11 cellular contexts compared by ENCODE assay signal in genomic region chr19:3430366-3430680, GRCh38. TPM values are rescaled to one million over a fixed set of nuclear protein-coding genes. Genes with fewer than 3 reads are reported as not detected.
DNase-seq lines count a peak whose midpoint lies in the region; ATAC-seq and TF ChIP-seq lines count a peak whose summit lies in the region.
"Not testable (repeated sequence)": the region's sequence is repeated elsewhere in the genome, so short reads cannot be mapped to it uniquely, and the experiment has no call there.
"Had no signal": no experiment of that assay in that cellular context is flagged by ENCODE, and none has a peak within 500 bp of the region (broad histone marks: within the 10 kb centered on the region; RNA-seq: fewer than 3 reads in every experiment).

No MANE protein-coding gene starts in this region.

- WGBS in adipose tissue, 3 donors, result 57 to 76% (median 65%) methylated on average over 5 of the region's 5 CpGs
- 51% methylated on average over 5 of the region's 5 CpGs for WGBS in prostate gland
- 64% methylated on average over 5 of the region's 5 CpGs for WGBS in urinary bladder

- DNase-seq in colonic mucosa; left lung; prostate gland (ENCODE audit: low spot score): not testable (repeated sequence)
- DNase-seq in fibroblast of mammary gland (ENCODE audit: low read depth), result peak; percentile 84

- not testable (repeated sequence) for H3K4me3 ChIP-seq in ACC112 (ENCODE audit: low read depth, low read length); colonic mucosa; fibroblast of mammary gland (ENCODE audit: control insufficient read depth, low read depth, low read length); left lung; prostate gland; subcutaneous abdominal adipose tissue (ENCODE audit: low read depth in 1 of 5, low read length in 5 of 5); urinary bladder (ENCODE audit: low read depth, low read length)

- not testable (repeated sequence) for H2AFZ ChIP-seq in ACC112 (ENCODE audit: low read length, unreplicated experiment)

- H3K4me1 ChIP-seq in ACC112 (ENCODE audit: control insufficient read depth, insufficient read depth, low read length, unreplicated experiment) (peaks cover 11% of the 10 kb centered on the region), left lung (peaks cover 30 to 69% of the 10 kb centered on the region in 2 donors), subcutaneous abdominal adipose tissue (ENCODE audit: control insufficient read depth in 5 of 5, insufficient read depth in 5 of 5, low read length in 5 of 5) (peaks cover 6 to 66% (median 48%) of the 10 kb centered on the region in 5 donors)
- not testable (repeated sequence) for H3K4me1 ChIP-seq in colonic mucosa; prostate gland (replicated peaks); urinary bladder (ENCODE audit: insufficient read depth)

- not testable (repeated sequence) for H3K79me2 ChIP-seq in ACC112 (ENCODE audit: control insufficient read depth, insufficient read depth, low read length, unreplicated experiment)

- TF ChIP-seq POLR2A in prostate gland (IDR thresholded peaks at IDR 0.05), result not testable (repeated sequence)

- H3K9me3 ChIP-seq in colonic mucosa; left lung; prostate gland; subcutaneous abdominal adipose tissue (ENCODE audit: control insufficient read depth in 5 of 5, low read length in 5 of 5): not testable (repeated sequence)

- H3K27ac ChIP-seq in ACC112 (ENCODE audit: low read depth, low read length) (peak overlapping the region; percentile 94), adipose tissue (ENCODE audit: low read depth, low read length) (peak overlapping the region; percentile 6), colonic mucosa (peak overlapping the region; percentile 57), left lung (peak overlapping the region; percentile 75 to 78), prostate gland (peak overlapping the region; percentile 88 to 90), subcutaneous abdominal adipose tissue (ENCODE audit: low read depth, low read length) (peak overlapping the region; percentile 90), urinary bladder (ENCODE audit: low read depth) (peak overlapping the region; percentile 85)

- H3K9ac ChIP-seq in colonic mucosa (ENCODE audit: low read depth in 2 of 2, low read length in 2 of 2); subcutaneous abdominal adipose tissue (ENCODE audit: low read length in 5 of 5): not testable (repeated sequence)

- intact Hi-C loops in colonic mucosa (cut with DNase I); left lung (cut with DNase I): not testable (repeated sequence)
- intact Hi-C loops in prostate gland (cut with DNase I), result loop anchor here (5.0 kb wide), 1 partner anchor 37 kb away; no protein-coding TSS in a partner anchor

- H3K27me3 ChIP-seq in ACC112 (ENCODE audit: insufficient read depth, low read length); colonic mucosa; left lung; prostate gland (replicated peaks; ENCODE audit: insufficient read depth); subcutaneous abdominal adipose tissue (ENCODE audit: control insufficient read depth in 5 of 5, insufficient read depth in 4 of 5, low read length in 5 of 5): not testable (repeated sequence)

- not testable (repeated sequence) for TF ChIP-seq CTCF in colonic mucosa (IDR thresholded peaks at IDR 0.05); fibroblast of mammary gland (conservative IDR thresholded peaks at IDR 0.05; ENCODE audit: control insufficient read depth, insufficient read depth, low read depth, low read length); left lung (IDR thresholded peaks at IDR 0.05); prostate gland (IDR thresholded peaks at IDR 0.05)

- H3K36me3 ChIP-seq in ACC112 (ENCODE audit: insufficient read depth, low read length) (peaks cover 26% of the 10 kb centered on the region; the same call in 1 of the 2 replicates), left lung (peaks cover 0 to 54% of the 10 kb centered on the region in 2 donors), subcutaneous abdominal adipose tissue (ENCODE audit: control insufficient read depth in 5 of 5, insufficient read depth in 5 of 5, low read length in 5 of 5) (peaks cover 0 to 30% (median 20%) of the 10 kb centered on the region in 5 donors)
- H3K36me3 ChIP-seq in colonic mucosa; prostate gland; urinary bladder (ENCODE audit: insufficient read depth): not testable (repeated sequence)

- not testable (repeated sequence) for ATAC-seq in left lung

RNA-seq across cellular contexts. Expression of gene SMIM24, which starts 50.0 kb away (rescaled TPM):
- 10 to 100 TPM in 1 of 3 donors, 1 to 10 TPM in 2; 1.2 to 18.6 (median 1.9) TPM for polyA plus RNA-seq in adipose tissue
- 10 to 100 TPM; 16.1 to 59.0 TPM for total RNA-seq in colonic mucosa
- not detected for total RNA-seq in left lung
- 1 to 10 TPM in 1 of 2 donors, under 1 TPM in 1; 0.32 to 1.6 TPM for total RNA-seq in prostate gland
- total RNA-seq in urinary bladder, result not detected
- not detected for polyA plus RNA-seq in urinary bladder

RNA-seq across cellular contexts. Expression of gene SMIM44, which starts 52.9 kb away (rescaled TPM):
- not detected for polyA plus RNA-seq in adipose tissue
- total RNA-seq in colonic mucosa, result 1 to 10 TPM; 4.3 to 6.2 TPM
- not detected for total RNA-seq in left lung
- 1 to 10 TPM in 1 of 2 donors, not detected in 1; 1.7 TPM for total RNA-seq in prostate gland
- total RNA-seq in urinary bladder, result not detected
- not detected for polyA plus RNA-seq in urinary bladder
- total RNA-seq: activated naive CD8-positive, alpha-beta T cell treated with anti-CD3 and anti-CD28 coated beads for 36 hours; LHCN-M2; mesenteric fat pad had no signal

Comparison
In these comparisons a context has a peak if more than half of its experiments do, and no peak if none do; other contexts are left out.
1. H3K27ac ChIP-seq: peak in every context shown above with its lines; median percentile 94 in ACC112; 90 in subcutaneous abdominal adipose tissue; 89 in prostate gland; 85 in urinary bladder; 76 in left lung; 57 in colonic mucosa; 6 in adipose tissue.
2. RNA of gene SMIM24, which starts 50.0 kb away (total RNA-seq): 16.1 to 59.0 TPM in colonic mucosa; 0.32 to 1.6 TPM in prostate gland, not detected in left lung and not detected in urinary bladder (single experiment); every median in the first group is over 4 times any median in the second.